In genomic region chr13:27592865-27593264, GRCh38 we compare ENCODE assay signal across 22 cellular contexts.
"Had no signal": no experiment of that assay in that cellular context is flagged by ENCODE, and none has a peak within 500 bp of the region (broad histone marks: within the 10 kb centered on the region; RNA-seq: fewer than 3 reads in every experiment).

No MANE protein-coding gene starts in this region.

- H3K27ac ChIP-seq: body of pancreas, cardiac muscle cell, pancreas, psoas muscle, right atrium auricular region, suprapubic skin, transverse colon, VCaP had no signal

- DNase-seq: activated CD4-positive, alpha-beta T cell treated with anti-CD3 and anti-CD28 coated beads, Interleukin-2, amount 10 ng/mL, durations not matched to agents 24 days and 14 days; activated CD8-positive, alpha-beta memory T cell treated with anti-CD3 and anti-CD28 coated beads, Interleukin-2, amount 10 ng/mL, durations not matched to agents 7 days and 5 days; activated CD8-positive, alpha-beta T cell treated with anti-CD3 and anti-CD28 coated beads for 36 hours; activated effector memory CD4-positive, alpha-beta T cell treated with anti-CD3 and anti-CD28 coated beads, Interleukin-2, amount 50 U/mL, for 16 hours; activated naive CD4-positive, alpha-beta T cell treated with anti-CD3 and anti-CD28 coated beads, Interleukin-2, amount 10 ng/mL, durations not matched to agents 7 days and 5 days; activated T-cell treated with anti-CD3 and anti-CD28 coated beads for 4 hours; anterior cingulate cortex; body of pancreas; heart right ventricle; islet precursor cell; left cardiac atrium; nephron progenitor cell; pancreas; psoas muscle; stimulated activated naive CD8-positive, alpha-beta T cell treated with anti-CD3 and anti-CD28 coated beads, Interleukin-15, amount 100 ng/mL, for 72 hours; transverse colon had no signal

- H3K36me3 ChIP-seq: cardiac muscle cell, heart right ventricle, pancreas, right atrium auricular region, suprapubic skin, transverse colon had no signal

- H3K9me3 Mint-ChIP-seq: activated CD4-positive, alpha-beta T cell treated with anti-CD3 and anti-CD28 coated beads, Interleukin-2, amount 10 ng/mL, durations not matched to agents 24 days and 14 days; activated naive CD4-positive, alpha-beta T cell treated with anti-CD3 and anti-CD28 coated beads, Interleukin-2, amount 10 ng/mL, durations not matched to agents 7 days and 5 days; stimulated activated naive CD8-positive, alpha-beta T cell treated with anti-CD3 and anti-CD28 coated beads, Interleukin-15, amount 100 ng/mL, for 72 hours had no signal

- H3K4me3 Mint-ChIP-seq: activated CD4-positive, alpha-beta T cell treated with anti-CD3 and anti-CD28 coated beads, Interleukin-2, amount 10 ng/mL, durations not matched to agents 24 days and 14 days; activated CD8-positive, alpha-beta memory T cell treated with anti-CD3 and anti-CD28 coated beads, Interleukin-2, amount 10 ng/mL, durations not matched to agents 7 days and 5 days; activated CD8-positive, alpha-beta T cell treated with anti-CD3 and anti-CD28 coated beads for 36 hours; activated naive CD4-positive, alpha-beta T cell treated with anti-CD3 and anti-CD28 coated beads, Interleukin-2, amount 10 ng/mL, durations not matched to agents 7 days and 5 days; nephron progenitor cell; stimulated activated naive CD8-positive, alpha-beta T cell treated with anti-CD3 and anti-CD28 coated beads, Interleukin-15, amount 100 ng/mL, for 72 hours had no signal

- H3K27ac Mint-ChIP-seq: activated CD4-positive, alpha-beta T cell treated with anti-CD3 and anti-CD28 coated beads, Interleukin-2, amount 10 ng/mL, durations not matched to agents 24 days and 14 days; activated CD8-positive, alpha-beta memory T cell treated with anti-CD3 and anti-CD28 coated beads, Interleukin-2, amount 10 ng/mL, durations not matched to agents 7 days and 5 days; activated CD8-positive, alpha-beta T cell treated with anti-CD3 and anti-CD28 coated beads for 36 hours; activated naive CD4-positive, alpha-beta T cell treated with anti-CD3 and anti-CD28 coated beads, Interleukin-2, amount 10 ng/mL, durations not matched to agents 7 days and 5 days; nephron progenitor cell; stimulated activated naive CD8-positive, alpha-beta T cell treated with anti-CD3 and anti-CD28 coated beads, Interleukin-15, amount 100 ng/mL, for 72 hours had no signal

- H3K4me1 Mint-ChIP-seq: activated CD4-positive, alpha-beta T cell treated with anti-CD3 and anti-CD28 coated beads, Interleukin-2, amount 10 ng/mL, durations not matched to agents 24 days and 14 days; activated CD8-positive, alpha-beta memory T cell treated with anti-CD3 and anti-CD28 coated beads, Interleukin-2, amount 10 ng/mL, durations not matched to agents 7 days and 5 days; activated naive CD4-positive, alpha-beta T cell treated with anti-CD3 and anti-CD28 coated beads, Interleukin-2, amount 10 ng/mL, durations not matched to agents 7 days and 5 days; nephron progenitor cell; stimulated activated naive CD8-positive, alpha-beta T cell treated with anti-CD3 and anti-CD28 coated beads, Interleukin-15, amount 100 ng/mL, for 72 hours had no signal

- H3K36me3 Mint-ChIP-seq: activated CD8-positive, alpha-beta memory T cell treated with anti-CD3 and anti-CD28 coated beads, Interleukin-2, amount 10 ng/mL, durations not matched to agents 7 days and 5 days; activated naive CD4-positive, alpha-beta T cell treated with anti-CD3 and anti-CD28 coated beads, Interleukin-2, amount 10 ng/mL, durations not matched to agents 7 days and 5 days had no signal

- ATAC-seq: activated CD4-positive, CD25-positive, alpha-beta regulatory T cell treated with anti-CD3 and anti-CD28 coated beads, Interleukin-2, amount 50 U/mL, for 24 hours; body of pancreas; heart right ventricle; left cardiac atrium; pancreas; psoas muscle had no signal

- H3K9me3 ChIP-seq: body of pancreas, pancreas, suprapubic skin, transverse colon had no signal

- H3K27me3 Mint-ChIP-seq: activated CD4-positive, alpha-beta T cell treated with anti-CD3 and anti-CD28 coated beads, Interleukin-2, amount 10 ng/mL, durations not matched to agents 24 days and 14 days; activated CD8-positive, alpha-beta memory T cell treated with anti-CD3 and anti-CD28 coated beads, Interleukin-2, amount 10 ng/mL, durations not matched to agents 7 days and 5 days; activated CD8-positive, alpha-beta T cell treated with anti-CD3 and anti-CD28 coated beads for 36 hours; activated naive CD4-positive, alpha-beta T cell treated with anti-CD3 and anti-CD28 coated beads, Interleukin-2, amount 10 ng/mL, durations not matched to agents 7 days and 5 days; stimulated activated naive CD8-positive, alpha-beta T cell treated with anti-CD3 and anti-CD28 coated beads, Interleukin-15, amount 100 ng/mL, for 72 hours had no signal

- FAIRE-seq: pancreas, urothelium cell line had no signal
